In genomic region chr3:53137835-53138446, GRCh38 we compare ENCODE assay signal across 1 cellular context.
TF ChIP-seq lines count a peak whose summit lies in the region.

No MANE protein-coding gene starts in this region.

TF ChIP-seq in K562, 482 proteins besides CTCF, POLR2A, EP300 and RAD21 (continued from another document):
- TF ChIP-seq BDP1 (IDR thresholded peaks at IDR 0.05; ENCODE audit: insufficient read depth, insufficient read length) (no peak), HBP1 (CRISPR knock-in tag; IDR thresholded peaks at IDR 0.05) (no peak), ZNF318 (IDR thresholded peaks at IDR 0.05; ENCODE audit: borderline replicate concordance in 1 of 2, low read depth in 1 of 2) (0 out of 4 replicates have a peak, but pooled peaks of 1 of the 2 experiments have one; percentile 30), L3MBTL2 (IDR thresholded peaks at IDR 0.05) (0 out of 2 replicates have a peak, but pooled peaks have one; percentile 24), JUN (IDR thresholded peaks at IDR 0.05; ENCODE audit: borderline replicate concordance, low read depth, low read length) (0 out of 2 replicates have a peak, but pooled peaks have one; percentile 16), JUN (CRISPR knock-in tag; IDR thresholded peaks at IDR 0.05; ENCODE audit: borderline replicate concordance) (no peak), MYC (IDR thresholded peaks at IDR 0.05; ENCODE audit: low read depth, low read length) (peak; percentile 34; the same call in 1 of the 2 replicates), MYC (CRISPR knock-in tag; IDR thresholded peaks at IDR 0.05; ENCODE audit: borderline replicate concordance, low read depth) (no peak), ZNF512 (tag; IDR thresholded peaks at IDR 0.05) (peak; percentile 51), SPI1 (IDR thresholded peaks at IDR 0.05; ENCODE audit: borderline replicate concordance, low read depth, low read length) (peak; percentile 38; the same call in 1 of the 2 replicates), TAF7 (tag; IDR thresholded peaks at IDR 0.05) (no peak), ATF3 (IDR thresholded peaks at IDR 0.05) (peak; percentile 88), ATF3 (CRISPR knock-in tag; conservative IDR thresholded peaks at IDR 0.05) (no peak), ATF7 (IDR thresholded peaks at IDR 0.05) (peak; percentile 74), CEBPG (CRISPR knock-in tag; IDR thresholded peaks at IDR 0.05) (peak; percentile 47; the same call in 1 of the 2 replicates), CEBPG (tag; conservative IDR thresholded peaks at IDR 0.05 in 1 of 2, IDR thresholded peaks at IDR 0.05 in 1 of 2) (peak in 1 of 2 experiments; percentile 84; a peak in 2 of 4 replicates), ELF4 (CRISPR knock-in tag; IDR thresholded peaks at IDR 0.05) (no peak), BACH1 (tag; IDR thresholded peaks at IDR 0.05) (0 out of 2 replicates have a peak, but pooled peaks have one; percentile 23), ESRRA (IDR thresholded peaks at IDR 0.05; ENCODE audit: borderline replicate concordance, low read depth) (peak; percentile 76), JUND (IDR thresholded peaks at IDR 0.05; ENCODE audit: borderline replicate concordance, low read depth, low read length) (peak; percentile 61; the same call in 1 of the 2 replicates), JUND (tag; IDR thresholded peaks at IDR 0.05; ENCODE audit: borderline replicate concordance, low read depth, low read length) (no peak), PHF20 (IDR thresholded peaks at IDR 0.05; ENCODE audit: partially characterized antibody) (no peak)
